Comparison of ENCODE assay signal across 11 cellular contexts in the genomic region with DNA sequence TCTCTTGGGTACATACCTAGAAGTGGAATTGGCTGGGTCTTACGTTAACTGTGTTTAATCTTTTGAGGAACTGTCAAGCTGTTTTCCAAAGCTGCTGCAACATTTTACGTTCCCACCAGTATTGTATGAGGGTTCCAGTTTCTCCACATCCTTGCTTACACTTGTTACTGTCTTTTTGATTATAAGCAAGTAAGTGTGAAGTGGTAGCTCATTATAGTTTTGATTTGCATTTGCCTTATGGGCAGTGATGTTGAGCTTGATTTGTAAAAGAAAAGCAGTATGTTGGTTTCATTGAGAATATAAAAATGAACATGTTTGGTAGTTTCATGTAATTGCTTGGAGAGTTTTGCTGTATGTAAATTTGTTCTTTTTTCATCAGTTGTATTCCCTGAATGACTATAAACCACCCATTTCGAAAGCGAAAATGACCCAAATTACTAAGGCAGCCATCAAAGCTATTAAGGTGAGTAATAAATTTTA. TPM values are rescaled to one million over a fixed set of nuclear protein-coding genes. Genes with fewer than 3 reads are reported as not detected.
DNase-seq lines count a peak whose midpoint lies in the region; ATAC-seq and TF ChIP-seq lines count a peak whose summit lies in the region.
"Had no signal": no experiment of that assay in that cellular context is flagged by ENCODE, and none has a peak within 500 bp of the region (broad histone marks: within the 10 kb centered on the region; RNA-seq: fewer than 3 reads in every experiment).

No MANE protein-coding gene starts in this region.

- no peak overlapping the region for H2AFZ ChIP-seq in GM23338

- DNase-seq in T-helper 17 cell (no peak), right cardiac atrium (no peak), GM23338 (ENCODE audit: low spot score) (no peak), WTC11 (ENCODE audit: low spot score) (no peak), Ammon's horn (ENCODE audit: low spot score) (no peak)
- DNase-seq: endodermal cell, NCI-H446, nucleus accumbens had no signal

- intact Hi-C loops in right cardiac atrium (cut with DNase I) = no loop called here

- H3K27ac ChIP-seq in right cardiac atrium (ENCODE audit: low read length) = no peak overlapping the region
- H3K27ac ChIP-seq in GM23338 (ENCODE audit: low read depth) = no peak overlapping the region

- TF ChIP-seq POLR2A in GM18505 (IDR thresholded peaks at IDR 0.05; ENCODE audit: borderline replicate concordance, extremely low read depth, insufficient read depth, insufficient read length) = no peak

- H3K4me3 Mint-ChIP-seq in T-helper 17 cell (no peak overlapping the region), GM23338 (no peak overlapping the region), WTC11 (no peak overlapping the region)
- H3K4me3 Mint-ChIP-seq: endodermal cell had no signal

- peaks cover 32% of the 10 kb centered on the region for H3K4me1 Mint-ChIP-seq in T-helper 17 cell
- H3K4me1 Mint-ChIP-seq in GM23338 = peaks cover 14% of the 10 kb centered on the region
- peaks cover 13% of the 10 kb centered on the region for H3K4me1 Mint-ChIP-seq in WTC11

- H3K4me1 ChIP-seq in right cardiac atrium (ENCODE audit: control insufficient read depth, insufficient read depth, low read length) (no peaks in the 10 kb centered on the region), GM23338 (ENCODE audit: insufficient read depth) (peaks cover under 1% of the 10 kb centered on the region; the same call in 1 of the 2 replicates)

- TF ChIP-seq CTCF in GM23338 (conservative IDR thresholded peaks at IDR 0.05; ENCODE audit: low read depth in 2 of 2) = no peak
- no peak for TF ChIP-seq CTCF in WTC11 (IDR thresholded peaks at IDR 0.05)

- 86% methylated on average over 4 of the region's 4 CpGs for WGBS in right cardiac atrium

- H3K27ac Mint-ChIP-seq in T-helper 17 cell = peak overlapping the region; percentile 54
- H3K27ac Mint-ChIP-seq in GM23338 = no peak overlapping the region
- no peak overlapping the region; the same call in 1 of the 2 replicates for H3K27ac Mint-ChIP-seq in WTC11
- H3K27ac Mint-ChIP-seq: endodermal cell had no signal

- no peaks in the 10 kb centered on the region for H3K9me2 ChIP-seq in GM23338 (ENCODE audit: insufficient read depth)

- H3K27me3 Mint-ChIP-seq in T-helper 17 cell (no peaks in the 10 kb centered on the region), GM23338 (ENCODE audit: insufficient read depth, low read depth, poor library complexity) (peaks cover 11% of the 10 kb centered on the region), WTC11 (ENCODE audit: low read depth) (no peaks in the 10 kb centered on the region)

- H3K27me3 ChIP-seq in right cardiac atrium (ENCODE audit: control insufficient read depth, insufficient read depth) (no peaks in the 10 kb centered on the region), GM23338 (ENCODE audit: insufficient read depth) (no peaks in the 10 kb centered on the region)

- CTCF ChIA-PET in WTC11 (lab: Charles Lee) = no interaction called here

- H3K36me3 Mint-ChIP-seq in T-helper 17 cell (ENCODE audit: low read depth) (no peaks in the 10 kb centered on the region), GM23338 (ENCODE audit: low read depth) (peaks cover 10% of the 10 kb centered on the region; the same call in 2 of the 3 replicates), WTC11 (peaks cover 3% of the 10 kb centered on the region)

- peaks cover 99% of the 10 kb centered on the region for H3K79me2 ChIP-seq in GM23338 (replicated peaks; ENCODE audit: insufficient read depth)

- no peaks in the 10 kb centered on the region for H3K9me3 ChIP-seq in T-helper 17 cell (ENCODE audit: control insufficient read depth, low read length, poor library complexity, severe bottlenecking)
- H3K9me3 ChIP-seq in right cardiac atrium (ENCODE audit: control insufficient read depth, low read length) = no peaks in the 10 kb centered on the region

- no peaks in the 10 kb centered on the region for H3K36me3 ChIP-seq in GM23338 (ENCODE audit: insufficient read depth)

- peak; percentile 95 for ATAC-seq in GM18505 (IDR thresholded peaks at IDR 0.05; ENCODE audit: unreplicated experiment)
- peak; percentile 99 for ATAC-seq in GM19395 (IDR thresholded peaks at IDR 0.05; ENCODE audit: unreplicated experiment)
- peak; percentile 96 for ATAC-seq in HG02885 (IDR thresholded peaks at IDR 0.05; ENCODE audit: poor library complexity, unreplicated experiment)
- peak; percentile 54 for ATAC-seq in T-helper 17 cell
- no peak for ATAC-seq in right cardiac atrium
- ATAC-seq in GM23338 = no peak
- no peak for ATAC-seq in WTC11

- H3K4me3 ChIP-seq in right cardiac atrium (ENCODE audit: low read length) = no peak overlapping the region
- H3K4me3 ChIP-seq in GM23338 = no peak overlapping the region

- H3K9me3 Mint-ChIP-seq in GM23338 (no peaks in the 10 kb centered on the region), WTC11 (no peaks in the 10 kb centered on the region)
- H3K9me3 Mint-ChIP-seq: endodermal cell had no signal

- POLR2A ChIA-PET in WTC11 (lab: Charles Lee) = no interaction called here

- no peaks in the 10 kb centered on the region for H3F3A ChIP-seq in GM23338 (replicated peaks; ENCODE audit: low read depth)

- no peak overlapping the region for H3K4me2 ChIP-seq in GM23338

- H4K20me1 ChIP-seq in GM23338 (replicated peaks; ENCODE audit: insufficient read depth) = peaks cover 36% of the 10 kb centered on the region

TF ChIP-seq in GM23338, 12 proteins besides CTCF, POLR2A, EP300 and RAD21 (continues in another document):
- TF ChIP-seq ZNF331 (CRISPR knock-in tag; IDR thresholded peaks at IDR 0.05; ENCODE audit: low read depth) = no peak
- TF ChIP-seq, protein P1, sequence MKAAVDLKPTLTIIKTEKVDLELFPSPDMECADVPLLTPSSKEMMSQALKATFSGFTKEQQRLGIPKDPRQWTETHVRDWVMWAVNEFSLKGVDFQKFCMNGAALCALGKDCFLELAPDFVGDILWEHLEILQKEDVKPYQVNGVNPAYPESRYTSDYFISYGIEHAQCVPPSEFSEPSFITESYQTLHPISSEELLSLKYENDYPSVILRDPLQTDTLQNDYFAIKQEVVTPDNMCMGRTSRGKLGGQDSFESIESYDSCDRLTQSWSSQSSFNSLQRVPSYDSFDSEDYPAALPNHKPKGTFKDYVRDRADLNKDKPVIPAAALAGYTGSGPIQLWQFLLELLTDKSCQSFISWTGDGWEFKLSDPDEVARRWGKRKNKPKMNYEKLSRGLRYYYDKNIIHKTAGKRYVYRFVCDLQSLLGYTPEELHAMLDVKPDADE (IDR thresholded peaks at IDR 0.05) = no peak

TF ChIP-seq in WTC11, 78 proteins besides CTCF, POLR2A, EP300 and RAD21:
- TF ChIP-seq, protein P2, sequence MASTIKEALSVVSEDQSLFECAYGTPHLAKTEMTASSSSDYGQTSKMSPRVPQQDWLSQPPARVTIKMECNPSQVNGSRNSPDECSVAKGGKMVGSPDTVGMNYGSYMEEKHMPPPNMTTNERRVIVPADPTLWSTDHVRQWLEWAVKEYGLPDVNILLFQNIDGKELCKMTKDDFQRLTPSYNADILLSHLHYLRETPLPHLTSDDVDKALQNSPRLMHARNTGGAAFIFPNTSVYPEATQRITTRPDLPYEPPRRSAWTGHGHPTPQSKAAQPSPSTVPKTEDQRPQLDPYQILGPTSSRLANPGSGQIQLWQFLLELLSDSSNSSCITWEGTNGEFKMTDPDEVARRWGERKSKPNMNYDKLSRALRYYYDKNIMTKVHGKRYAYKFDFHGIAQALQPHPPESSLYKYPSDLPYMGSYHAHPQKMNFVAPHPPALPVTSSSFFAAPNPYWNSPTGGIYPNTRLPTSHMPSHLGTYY (CRISPR knock-in tag; IDR thresholded peaks at IDR 0.05) = no peak
- TF ChIP-seq HMGA2 (CRISPR knock-in tag; IDR thresholded peaks at IDR 0.05) (no peak), TEAD4 (CRISPR knock-in tag; IDR thresholded peaks at IDR 0.05) (no peak), ZNF232 (CRISPR knock-in tag; IDR thresholded peaks at IDR 0.05) (no peak), ZNF416 (CRISPR knock-in tag; IDR thresholded peaks at IDR 0.05) (no peak), ZNF317 (CRISPR knock-in tag; IDR thresholded peaks at IDR 0.05; ENCODE audit: borderline replicate concordance, low read depth) (no peak), FOXP1 (CRISPR knock-in tag; IDR thresholded peaks at IDR 0.05; ENCODE audit: borderline replicate concordance) (no peak), ZNF396 (CRISPR knock-in tag; IDR thresholded peaks at IDR 0.05; ENCODE audit: borderline replicate concordance) (no peak), MXD4 (CRISPR knock-in tag; IDR thresholded peaks at IDR 0.05; ENCODE audit: borderline replicate concordance) (no peak), CBFB (CRISPR knock-in tag; IDR thresholded peaks at IDR 0.05; ENCODE audit: low read depth) (no peak)
- TF ChIP-seq, protein P3, sequence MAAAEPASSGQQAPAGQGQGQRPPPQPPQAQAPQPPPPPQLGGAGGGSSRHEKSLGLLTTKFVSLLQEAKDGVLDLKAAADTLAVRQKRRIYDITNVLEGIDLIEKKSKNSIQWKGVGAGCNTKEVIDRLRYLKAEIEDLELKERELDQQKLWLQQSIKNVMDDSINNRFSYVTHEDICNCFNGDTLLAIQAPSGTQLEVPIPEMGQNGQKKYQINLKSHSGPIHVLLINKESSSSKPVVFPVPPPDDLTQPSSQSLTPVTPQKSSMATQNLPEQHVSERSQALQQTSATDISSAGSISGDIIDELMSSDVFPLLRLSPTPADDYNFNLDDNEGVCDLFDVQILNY (CRISPR knock-in tag; IDR thresholded peaks at IDR 0.05) = no peak

RNA-seq across cellular contexts. Expression of a gene that starts 40.4 kb away (rescaled TPM):
- total RNA-seq in T-helper 17 cell = 10 to 100 TPM; 55.0 to 62.1 TPM
- total RNA-seq in right cardiac atrium = 10 to 100 TPM; 40.4 to 46.4 (median 44.3) TPM
- 11.2 TPM for polyA plus RNA-seq in right cardiac atrium
- total RNA-seq in GM23338 (2014; rRNA removed; shearing (Covaris generic)) = 37.9 and 40.8 TPM in 2 replicates
- 12.8 and 13.8 TPM in 2 replicates for polyA plus RNA-seq in GM23338 (2016; fragmentation: Nextera tagmentation; extraction: Ambion mirVana)
- 40.7 to 46.8 TPM (median 46.3 TPM) in 3 replicates for total RNA-seq in WTC11 (2021)

Comparison
In these comparisons a context has a peak if more than half of its experiments do, and no peak if none do; other contexts are left out.
1. ATAC-seq: peak in GM18505 (single experiment), GM19395 (single experiment), HG02885 (single experiment) and T-helper 17 cell (single experiment); none in right cardiac atrium (0 of 2), GM23338 (single experiment) and WTC11 (single experiment).